In the genomic region with DNA sequence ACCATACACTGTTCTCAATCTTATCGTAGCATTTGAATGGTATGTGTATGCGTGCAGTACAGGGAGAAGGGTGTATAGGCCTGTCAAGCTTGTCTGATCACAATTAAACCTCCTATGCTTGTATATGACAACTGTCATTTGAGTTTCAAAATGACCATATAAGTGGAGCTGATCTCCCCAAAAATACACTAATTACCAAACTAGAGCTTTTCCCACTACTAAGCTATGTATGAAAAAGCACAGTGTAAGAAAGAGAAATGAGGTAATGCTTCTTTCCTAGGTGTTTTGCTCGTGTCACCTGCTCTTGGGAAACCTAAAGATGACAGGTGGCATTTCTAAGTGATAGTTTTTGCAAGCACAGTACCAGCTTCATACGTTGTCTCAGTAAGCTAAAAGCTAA, we compare ENCODE assay signal across 11 cellular contexts. TPM values are rescaled to one million over a fixed set of nuclear protein-coding genes. Genes with fewer than 3 reads are reported as not detected.
DNase-seq lines count a peak whose midpoint lies in the region; ATAC-seq, FAIRE-seq and TF ChIP-seq lines count a peak whose summit lies in the region.
"Had no signal": no experiment of that assay in that cellular context is flagged by ENCODE, and none has a peak within 500 bp of the region (broad histone marks: within the 10 kb centered on the region; RNA-seq: fewer than 3 reads in every experiment).

No MANE protein-coding gene starts in this region.

- ATAC-seq in GM18868 (IDR thresholded peaks at IDR 0.05; ENCODE audit: unreplicated experiment), result peak; percentile 32
- no peak for ATAC-seq in K562
- ATAC-seq in GM18502 (IDR thresholded peaks at IDR 0.05; ENCODE audit: poor library complexity, unreplicated experiment), result no peak

- DNase-seq in T-helper 1 cell, result no peak
- DNase-seq in K562 (ENCODE audit: extremely low read depth in 1 of 4, low spot score in 3 of 4), result no peak
- DNase-seq in osteocyte (ENCODE audit: extremely low spot score, unreplicated experiment), result no peak
- no peak for DNase-seq in NCI-H69 (lab: John Stamatoyannopoulos, UW)
- DNase-seq in NCI-H774 (lab: John Stamatoyannopoulos, UW), result no peak
- DNase-seq: 8988T; activated effector memory CD4-positive, alpha-beta T cell treated with anti-CD3 and anti-CD28 coated beads, Interleukin-2, amount 50 U/mL, for 16 hours; right lobe of liver had no signal

- CTCF ChIA-PET in K562 (lab: Yijun Ruan, JAX; ENCODE audit: low intra/inter-chr PET ratio), result no interaction called here

- TF ChIP-seq EP300 in K562 (IDR thresholded peaks at IDR 0.05; ENCODE audit: low read length), result no peak

- peak overlapping the region; percentile 100 for H3K4me3 Mint-ChIP-seq in T-helper 1 cell treated with Interleukin-12 subunit alpha and Interleukin-12 subunit beta and Interleukin-4 antibody, amounts not matched to agents 30 μg/mL and 1 μg/mL, for 36 hours
- peak overlapping the region; percentile 100 for H3K4me3 Mint-ChIP-seq in osteocyte (ENCODE audit: unreplicated experiment)

- H3K9me3 Mint-ChIP-seq in T-helper 1 cell treated with Interleukin-12 subunit alpha and Interleukin-12 subunit beta and Interleukin-4 antibody, amounts not matched to agents 30 μg/mL and 1 μg/mL, for 36 hours, result peaks cover 8% of the 10 kb centered on the region
- H3K9me3 Mint-ChIP-seq in osteocyte (ENCODE audit: unreplicated experiment), result peaks cover 6% of the 10 kb centered on the region

- H4K20me1 ChIP-seq in K562 (replicated peaks; ENCODE audit: control insufficient read depth, insufficient read depth, low read length), result no peaks in the 10 kb centered on the region

- TF ChIP-seq RAD21 in K562 (CRISPR knock-in tag; conservative IDR thresholded peaks at IDR 0.05 in 1 of 2, IDR thresholded peaks at IDR 0.05 in 1 of 2), result no peak

- H3K79me2 ChIP-seq in K562 (ENCODE audit: control insufficient read depth, insufficient read depth, low read length), result no peaks in the 10 kb centered on the region

- peak overlapping the region; percentile 100; the same call in 1 of the 2 replicates for H2AFZ ChIP-seq in K562 (ENCODE audit: low read depth, low read length)

- peaks cover 49% of the 10 kb centered on the region for H3K4me1 Mint-ChIP-seq in T-helper 1 cell treated with Interleukin-12 subunit alpha and Interleukin-12 subunit beta and Interleukin-4 antibody, amounts not matched to agents 30 μg/mL and 1 μg/mL, for 36 hours (ENCODE audit: low read depth)
- peaks cover 29% of the 10 kb centered on the region for H3K4me1 Mint-ChIP-seq in osteocyte (ENCODE audit: unreplicated experiment)

- H3K9me1 ChIP-seq in K562 (ENCODE audit: control insufficient read depth, insufficient read depth, low read length), result no peaks in the 10 kb centered on the region

- POLR2A ChIA-PET in K562 (lab: Yijun Ruan, JAX), result no interaction called here

- TF ChIP-seq POLR2A in K562 (conservative IDR thresholded peaks at IDR 0.05), result no peak

- in situ Hi-C loops in K562 (cut with MboI), result no loop called here

- TF ChIP-seq CTCF in K562 (IDR thresholded peaks at IDR 0.05 in 2 of 3, conservative IDR thresholded peaks at IDR 0.05 in 1 of 3; ENCODE audit: insufficient read depth in 2 of 3, low read depth in 1 of 3, low read length in 3 of 3) (no peak), osteocyte (IDR thresholded peaks at IDR 0.05) (no peak)

- H3K9me3 ChIP-seq in K562 (replicated peaks; ENCODE audit: control insufficient read depth, insufficient read depth, low read depth, low read length), result peaks cover 2% of the 10 kb centered on the region; the same call in 1 of the 2 replicates
- H3K9me3 ChIP-seq: right lobe of liver had no signal

- no peak overlapping the region for H3K4me2 ChIP-seq in K562 (ENCODE audit: insufficient read depth, low read length)

- peaks cover 8% of the 10 kb centered on the region for H3K36me3 Mint-ChIP-seq in T-helper 1 cell treated with Interleukin-12 subunit alpha and Interleukin-12 subunit beta and Interleukin-4 antibody, amounts not matched to agents 30 μg/mL and 1 μg/mL, for 36 hours (ENCODE audit: low read depth)
- peaks cover under 1% of the 10 kb centered on the region for H3K36me3 Mint-ChIP-seq in osteocyte (ENCODE audit: unreplicated experiment)

- no peak overlapping the region for H3K4me3 ChIP-seq in K562

- no peaks in the 10 kb centered on the region for H3K27me3 ChIP-seq in K562 (ENCODE audit: control insufficient read depth in 2 of 2, insufficient read depth in 2 of 2, low read length in 2 of 2)
- H3K27me3 ChIP-seq: right lobe of liver had no signal

- BruUV-seq in K562 (replicated peaks; lab: Mats Ljungman, UMichigan), result no TSS peak

- peak overlapping the region; percentile 99 for H3K27ac Mint-ChIP-seq in T-helper 1 cell treated with Interleukin-12 subunit alpha and Interleukin-12 subunit beta and Interleukin-4 antibody, amounts not matched to agents 30 μg/mL and 1 μg/mL, for 36 hours
- no peak overlapping the region for H3K27ac Mint-ChIP-seq in osteocyte (ENCODE audit: unreplicated experiment)

- H3K36me3 ChIP-seq in K562 (ENCODE audit: control insufficient read depth, insufficient read depth, low read length), result no peaks in the 10 kb centered on the region
- H3K36me3 ChIP-seq: right lobe of liver had no signal

- H3K9ac ChIP-seq in K562 (ENCODE audit: insufficient read depth in 1 of 2, low read depth in 2 of 2, low read length in 2 of 2), result no peak overlapping the region

- H3K4me1 ChIP-seq in K562 (replicated peaks in 1 of 2; ENCODE audit: control insufficient read depth in 2 of 2, insufficient read depth in 2 of 2, low read length in 2 of 2), result peaks cover 10 to 11% of the 10 kb centered on the region in 2 experiments

- no peak overlapping the region for H3K27ac ChIP-seq in K562 (ENCODE audit: extremely low read depth, low read depth, low read length)

- intact Hi-C loops in K562 (cut with micrococcal nuclease), result loop anchor here (10.0 kb wide), 1 partner anchor 228 kb away; a partner anchor contains a TSS

- no peaks in the 10 kb centered on the region for H3K27me3 Mint-ChIP-seq in T-helper 1 cell treated with Interleukin-12 subunit alpha and Interleukin-12 subunit beta and Interleukin-4 antibody, amounts not matched to agents 30 μg/mL and 1 μg/mL, for 36 hours (ENCODE audit: low read depth)
- H3K27me3 Mint-ChIP-seq in osteocyte (ENCODE audit: unreplicated experiment), result no peaks in the 10 kb centered on the region

- WGBS in K562 (ENCODE audit: insufficient coverage, low coverage, missing lambda C conversion rate), result 81% methylated on average over 4 of the region's 4 CpGs

- no peak for FAIRE-seq in K562 (lab: Jason Lieb, UNC)

TF ChIP-seq in K562, 482 proteins besides CTCF, POLR2A, EP300 and RAD21 (continues in another document):
- TF ChIP-seq CBX5 (IDR thresholded peaks at IDR 0.05; ENCODE audit: borderline replicate concordance, low read depth) (no peak), MCM3 (IDR thresholded peaks at IDR 0.05) (no peak), ARID2 (IDR thresholded peaks at IDR 0.05) (no peak), ZNF551 (CRISPR knock-in tag; IDR thresholded peaks at IDR 0.05) (no peak), ZNF644 (tag; IDR thresholded peaks at IDR 0.05; ENCODE audit: low read depth) (no peak), MED1 (CRISPR knock-in tag; IDR thresholded peaks at IDR 0.05; ENCODE audit: borderline replicate concordance) (no peak), ZBTB7A (IDR thresholded peaks at IDR 0.05; ENCODE audit: borderline replicate concordance, control insufficient read depth, low read depth, low read length) (no peak)
- TF ChIP-seq, protein P1, sequence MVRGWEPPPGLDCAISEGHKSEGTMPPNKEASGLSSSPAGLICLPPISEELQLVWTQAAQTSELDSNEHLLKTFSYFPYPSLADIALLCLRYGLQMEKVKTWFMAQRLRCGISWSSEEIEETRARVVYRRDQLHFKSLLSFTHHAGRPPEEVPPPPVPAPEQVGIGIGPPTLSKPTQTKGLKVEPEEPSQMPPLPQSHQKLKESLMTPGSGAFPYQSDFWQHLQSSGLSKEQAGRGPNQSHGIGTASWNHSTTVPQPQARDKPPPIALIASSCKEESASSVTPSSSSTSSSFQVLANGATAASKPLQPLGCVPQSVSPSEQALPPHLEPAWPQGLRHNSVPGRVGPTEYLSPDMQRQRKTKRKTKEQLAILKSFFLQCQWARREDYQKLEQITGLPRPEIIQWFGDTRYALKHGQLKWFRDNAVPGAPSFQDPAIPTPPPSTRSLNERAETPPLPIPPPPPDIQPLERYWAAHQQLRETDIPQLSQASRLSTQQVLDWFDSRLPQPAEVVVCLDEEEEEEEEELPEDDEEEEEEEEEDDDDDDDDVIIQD (CRISPR knock-in tag; IDR thresholded peaks at IDR 0.05), result no peak
- TF ChIP-seq, protein P2, sequence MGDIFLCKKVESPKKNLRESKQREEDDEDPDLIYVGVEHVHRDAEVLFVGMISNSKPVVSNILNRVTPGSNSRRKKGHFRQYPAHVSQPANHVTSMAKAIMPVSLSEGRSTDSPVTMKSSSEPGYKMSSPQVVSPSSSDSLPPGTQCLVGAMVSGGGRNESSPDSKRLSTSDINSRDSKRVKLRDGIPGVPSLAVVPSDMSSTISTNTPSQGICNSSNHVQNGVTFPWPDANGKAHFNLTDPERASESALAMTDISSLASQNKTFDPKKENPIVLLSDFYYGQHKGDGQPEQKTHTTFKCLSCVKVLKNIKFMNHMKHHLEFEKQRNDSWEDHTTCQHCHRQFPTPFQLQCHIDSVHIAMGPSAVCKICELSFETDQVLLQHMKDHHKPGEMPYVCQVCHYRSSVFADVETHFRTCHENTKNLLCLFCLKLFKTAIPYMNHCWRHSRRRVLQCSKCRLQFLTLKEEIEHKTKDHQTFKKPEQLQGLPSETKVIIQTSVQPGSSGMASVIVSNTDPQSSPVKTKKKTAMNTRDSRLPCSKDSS (IDR thresholded peaks at IDR 0.05; ENCODE audit: low read depth, partially characterized antibody), result no peak

RNA-seq across cellular contexts. Expression of a gene that starts 1.1 kb away (rescaled TPM):
- total RNA-seq in K562 (2011; cell fraction: chromatin; rRNA removed; ENCODE audit: low replicate concordance), result 3.1 and 7.4 TPM in 2 replicates
- total RNA-seq in K562 (2011; cell fraction: nucleolus; rRNA removed), result 0.50 and 0.53 TPM in 2 replicates
- 1.4 and 2.2 TPM in 2 replicates for total RNA-seq in K562 (2011; cell fraction: nucleoplasm; rRNA removed)
- total RNA-seq in K562 (2014; rRNA removed), result 6.0 and 7.0 TPM in 2 replicates
- total RNA-seq in K562 (2014; rRNA removed; fragmentation: Illumina TruSeq; extraction: Trizol), result 9.2 and 10.6 TPM in 2 replicates
- 5.9 and 7.9 TPM in 2 replicates for total RNA-seq in K562 (2015; rRNA removed; fragmentation: Illumina TruSeq; extraction: Trizol)
- total RNA-seq in K562 (2021), result 9.2 and 9.3 TPM in 2 replicates
- polyA plus RNA-seq in K562 (2011; rRNA removed), result 2.9 and 6.8 TPM in 2 replicates
- polyA plus RNA-seq in K562 (2011; cell fraction: cytosol; rRNA removed), result 0.94 and 1.0 TPM in 2 replicates
- 1.6 and 2.0 TPM in 2 replicates for polyA plus RNA-seq in K562 (2011; cell fraction: nucleus; rRNA removed)
- 4.4 and 5.0 TPM in 2 replicates for polyA plus RNA-seq in K562 (2012)
- polyA plus RNA-seq in K562 (2014; fragmentation: Illumina TruSeq; extraction: Trizol), result 7.1 and 10.7 TPM in 2 replicates
- polyA plus RNA-seq in K562 (2014; fragmentation: Nextera tagmentation; extraction: Ambion mirVana), result 1 to 10 TPM; 2.6 to 3.2 TPM
- 6.9 and 8.1 TPM in 2 replicates for polyA plus RNA-seq in K562 (2014; rRNA removed)
- 5.1 and 6.9 TPM in 2 replicates for polyA minus RNA-seq in K562 (2011; rRNA and poly(A)+ RNA removed)
- polyA minus RNA-seq in K562 (2011; cell fraction: cytosol; rRNA and poly(A)+ RNA removed), result 2.9 and 6.6 TPM in 2 replicates
- polyA minus RNA-seq in K562 (2011; cell fraction: nucleus; rRNA and poly(A)+ RNA removed), result 1.5 and 1.7 TPM in 2 replicates
- total RNA-seq in osteocyte, result 75.6 and 81.3 TPM in 2 replicates
